ENCODE assay signal across 14 cellular contexts in the genomic region with DNA sequence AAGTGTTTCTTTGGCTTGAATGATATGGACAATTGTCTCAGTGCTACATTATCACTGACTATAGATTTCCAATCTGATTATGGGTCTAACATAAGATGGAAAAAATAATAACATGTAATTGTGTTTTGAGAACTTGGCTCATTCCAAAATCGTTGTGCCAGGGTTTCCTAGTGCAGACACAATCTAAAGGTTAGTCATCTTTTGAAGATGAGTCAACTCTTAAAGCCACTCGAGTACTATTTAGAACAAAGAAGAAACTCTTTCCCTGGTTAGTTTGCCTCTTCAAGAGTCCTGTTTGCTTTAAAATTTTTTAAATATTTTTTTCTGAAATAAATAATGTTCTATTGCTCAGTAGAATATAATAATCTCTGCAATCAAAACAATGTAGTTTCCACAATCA.
DNase-seq lines count a peak whose midpoint lies in the region; ATAC-seq and TF ChIP-seq lines count a peak whose summit lies in the region.
"Had no signal": no experiment of that assay in that cellular context is flagged by ENCODE, and none has a peak within 500 bp of the region (broad histone marks: within the 10 kb centered on the region; RNA-seq: fewer than 3 reads in every experiment).

No MANE protein-coding gene starts in this region.

- no peak overlapping the region for H3K4me3 ChIP-seq in RWPE2 (ENCODE audit: severe bottlenecking)
- H3K4me3 ChIP-seq in spleen, result no peak overlapping the region
- H3K4me3 ChIP-seq: HAP-1 had no signal

- ATAC-seq in RWPE2 (ENCODE audit: low read depth), result 0 out of 3 replicates have a peak, but pooled peaks have one; percentile 33
- peak; percentile 59 for ATAC-seq in foreskin keratinocyte
- no peak for ATAC-seq in GM21723 (IDR thresholded peaks at IDR 0.05; ENCODE audit: unreplicated experiment)
- ATAC-seq: CD8-positive, alpha-beta T cell had no signal

- WGBS in spleen, 5 donors, result 64 to 76% (median 66%) methylated on average over 2 of the region's 2 CpGs

- TF ChIP-seq POLR2A in spleen (IDR thresholded peaks at IDR 0.05), result no peak

- no peak overlapping the region for H3K27ac ChIP-seq in RWPE2 (ENCODE audit: poor library complexity, severe bottlenecking)
- no peak overlapping the region for H3K27ac ChIP-seq in foreskin keratinocyte
- no peak overlapping the region for H3K27ac ChIP-seq in spleen
- H3K27ac ChIP-seq: 22Rv1 had no signal

- no peaks in the 10 kb centered on the region for H3K4me1 ChIP-seq in RWPE2 (ENCODE audit: insufficient read depth, poor library complexity, severe bottlenecking)
- no peaks in the 10 kb centered on the region for H3K4me1 ChIP-seq in foreskin keratinocyte
- H3K4me1 ChIP-seq in spleen, result no peaks in the 10 kb centered on the region
- H3K4me1 ChIP-seq: HAP-1 had no signal

- DNase-seq in NCI-H2029 treated with DMSO at 0.1 percent for 48 hours (lab: John Stamatoyannopoulos, UW) (peak; percentile 13), NCI-H2029 (lab: John Stamatoyannopoulos, UW) (no peak), HS-5 (ENCODE audit: low read depth) (peak; percentile 2), RWPE2 (ENCODE audit: low spot score) (no peak), foreskin keratinocyte (peak in 1 of 2 donors; percentile 3), spleen (no peak), OCI-M1 (lab: John Stamatoyannopoulos, UW) (no peak)
- DNase-seq: CD8-positive, alpha-beta T cell; COR-L47; DMS153; GF-D8 had no signal

- H3K36me3 ChIP-seq in RWPE2 (ENCODE audit: low read depth), result no peaks in the 10 kb centered on the region
- H3K36me3 ChIP-seq in spleen, result no peaks in the 10 kb centered on the region
- H3K36me3 ChIP-seq: HAP-1 had no signal

- intact Hi-C loops in spleen (cut with DNase I; ENCODE audit: low total_unique reads), result no loop called here

- no peak for TF ChIP-seq CTCF in RWPE2 (IDR thresholded peaks at IDR 0.05; ENCODE audit: poor library complexity, severe bottlenecking)
- TF ChIP-seq CTCF in foreskin keratinocyte (conservative IDR thresholded peaks at IDR 0.05), result no peak
- TF ChIP-seq CTCF in spleen (IDR thresholded peaks at IDR 0.05 in 8 of 11, conservative IDR thresholded peaks at IDR 0.05 in 3 of 11), result no peak

- no peaks in the 10 kb centered on the region for H3K9me3 ChIP-seq in RWPE2 (ENCODE audit: severe bottlenecking)
- no peaks in the 10 kb centered on the region for H3K9me3 ChIP-seq in spleen
- H3K9me3 ChIP-seq: HAP-1 had no signal

- H3K27me3 ChIP-seq in RWPE2 (ENCODE audit: insufficient read depth, poor library complexity, severe bottlenecking) (no peaks in the 10 kb centered on the region), foreskin keratinocyte (no peaks in the 10 kb centered on the region), spleen (replicated peaks in 1 of 7) (no peaks in the 10 kb centered on the region)

Comparison
In these comparisons a context has a peak if more than half of its experiments do, and no peak if none do; other contexts are left out.
1. DNase-seq: peak in NCI-H2029 treated with DMSO at 0.1 percent for 48 hours (single experiment) and HS-5 (single experiment); none in NCI-H2029 (single experiment), RWPE2 (single experiment), spleen (single experiment) and OCI-M1 (single experiment).